ENCODE assay signal across 1 cellular context in genomic region chr2:37786153-37786809, GRCh38.
TF ChIP-seq lines count a peak whose summit lies in the region.

No MANE protein-coding gene starts in this region.

TF ChIP-seq in SK-N-SH, 30 proteins besides CTCF, POLR2A, EP300 and RAD21 (continued from another document):
- 0 out of 2 replicates have a peak, but pooled peaks have one; percentile 26 for TF ChIP-seq FOSL2 (IDR thresholded peaks at IDR 0.05; ENCODE audit: borderline replicate concordance, low read depth)
- no peak for TF ChIP-seq SMC3 (IDR thresholded peaks at IDR 0.05; ENCODE audit: low read depth, low read length)
- TF ChIP-seq RCOR1 (IDR thresholded peaks at IDR 0.05; ENCODE audit: low read length): no peak
- TF ChIP-seq NFIC (IDR thresholded peaks at IDR 0.05; ENCODE audit: borderline replicate concordance): peak; percentile 5; the same call in 1 of the 2 replicates
TF ChIP-seq in SK-N-SH: peak in this region for 5.
